30 cellular contexts compared by ENCODE assay signal in the genomic region with DNA sequence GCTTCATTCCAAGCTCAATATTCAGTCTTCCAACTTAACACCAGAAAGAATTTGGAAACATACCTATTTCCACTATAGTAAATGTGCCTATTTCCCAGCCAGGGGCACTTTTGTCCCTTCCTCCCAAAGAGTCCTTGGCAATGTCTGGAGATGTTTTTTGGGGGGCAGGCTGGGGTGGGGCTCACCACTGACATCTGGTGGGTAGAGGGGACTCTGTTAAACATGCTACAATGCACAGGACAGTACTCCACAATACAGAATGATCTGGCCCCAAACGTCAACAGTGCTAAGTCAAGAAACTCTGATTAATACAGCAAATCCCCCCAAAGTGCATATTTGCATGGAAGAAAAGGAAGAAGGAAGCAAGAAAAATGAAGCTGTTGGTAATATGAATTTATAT.
DNase-seq lines count a peak whose midpoint lies in the region; ATAC-seq and TF ChIP-seq lines count a peak whose summit lies in the region.
"Had no signal": no experiment of that assay in that cellular context is flagged by ENCODE, and none has a peak within 500 bp of the region (broad histone marks: within the 10 kb centered on the region; RNA-seq: fewer than 3 reads in every experiment).

No MANE protein-coding gene starts in this region.

- no peaks in the 10 kb centered on the region for H3K9me3 Mint-ChIP-seq in CD8-positive, alpha-beta T cell
- no peaks in the 10 kb centered on the region for H3K9me3 Mint-ChIP-seq in endodermal cell
- H3K9me3 Mint-ChIP-seq: activated CD4-positive, alpha-beta memory T cell treated with anti-CD3 and anti-CD28 coated beads, Interleukin-2, amount 10 ng/mL, durations not matched to agents 7 days and 5 days; activated naive CD4-positive, alpha-beta T cell treated with anti-CD3 and anti-CD28 coated beads for 36 hours; IgD-negative memory B cell; natural killer cell treated with Interleukin-12 subunit alpha and Interleukin-12 subunit beta and Interleukin-15 and Interleukin-18, amount 100 ng/mL, for 72 hours had no signal

- intact Hi-C loops in CD8-positive, alpha-beta T cell (cut with DNase I, micrococcal nuclease) = loop anchor here (1.0 to 10.0 kb wide), 6 partner anchors 159 to 741 kb away; a partner anchor contains a TSS

- H3K4me3 ChIP-seq in CD8-positive, alpha-beta T cell (ENCODE audit: low read depth, low read length) = no peak overlapping the region
- no peak overlapping the region for H3K4me3 ChIP-seq in OCI-LY1 (ENCODE audit: low read depth, low read length, poor library complexity, severe bottlenecking)
- no peak overlapping the region for H3K4me3 ChIP-seq in endodermal cell (ENCODE audit: low read length)
- H3K4me3 ChIP-seq in H7 (ENCODE audit: insufficient read depth, low read depth, low read length) = no peak overlapping the region
- H3K4me3 ChIP-seq: adrenal gland, body of pancreas, dorsolateral prefrontal cortex, gastrocnemius medialis, hepatocyte, lower lobe of right lung, mucosa of descending colon, PC-9, tibial nerve had no signal

- H2AFZ ChIP-seq in OCI-LY1 (ENCODE audit: low read length) = no peak overlapping the region
- H2AFZ ChIP-seq: hepatocyte, PC-9 had no signal

- H3K4me3 Mint-ChIP-seq in CD8-positive, alpha-beta T cell = no peak overlapping the region
- no peak overlapping the region for H3K4me3 Mint-ChIP-seq in endodermal cell
- H3K4me3 Mint-ChIP-seq: activated CD4-positive, alpha-beta memory T cell treated with anti-CD3 and anti-CD28 coated beads, Interleukin-2, amount 10 ng/mL, durations not matched to agents 7 days and 5 days; activated naive CD4-positive, alpha-beta T cell treated with anti-CD3 and anti-CD28 coated beads for 36 hours; IgD-negative memory B cell; natural killer cell treated with Interleukin-12 subunit alpha and Interleukin-12 subunit beta and Interleukin-15 and Interleukin-18, amount 100 ng/mL, for 72 hours had no signal

- H3K36me3 Mint-ChIP-seq in CD8-positive, alpha-beta T cell = no peaks in the 10 kb centered on the region
- H3K36me3 Mint-ChIP-seq in endodermal cell (ENCODE audit: low read depth) = no peaks in the 10 kb centered on the region
- H3K36me3 Mint-ChIP-seq: IgD-negative memory B cell; natural killer cell treated with Interleukin-12 subunit alpha and Interleukin-12 subunit beta and Interleukin-15 and Interleukin-18, amount 100 ng/mL, for 72 hours had no signal

- H3K9me2 ChIP-seq in OCI-LY1 (ENCODE audit: low read depth, low read length) = no peaks in the 10 kb centered on the region

- no peaks in the 10 kb centered on the region for H3F3A ChIP-seq in OCI-LY1 (ENCODE audit: insufficient read depth, low read length)

- peak in 2 of 7 experiments; percentile 3 to 17 for DNase-seq in CD8-positive, alpha-beta T cell
- DNase-seq in endodermal cell (no peak), SHP77 treated with DMSO at 0.1 percent for 48 hours (lab: John Stamatoyannopoulos, UW) (no peak), T-helper 2 cell (no peak), NCI-H1694 (lab: John Stamatoyannopoulos, UW) (no peak), H7 (no peak)
- DNase-seq: ACHN; activated CD4-positive, alpha-beta memory T cell treated with anti-CD3 and anti-CD28 coated beads, Interleukin-2, amount 10 ng/mL, durations not matched to agents 7 days and 5 days; activated CD8-positive, alpha-beta memory T cell treated with anti-CD3 and anti-CD28 coated beads, Interleukin-2, amount 50 U/mL, for 4 hours; activated naive CD4-positive, alpha-beta T cell treated with anti-CD3 and anti-CD28 coated beads for 36 hours; adrenal gland; body of pancreas; DMS53; dorsolateral prefrontal cortex; gastrocnemius medialis; GF-D8; lower lobe of right lung; mucosa of descending colon; NCI-H1092; NCI-H187; NCI-H526; PC-9; stimulated activated CD4-positive, alpha-beta T cell treated with anti-CD3 and anti-CD28 coated beads, Interleukin-15, amount 100 ng/mL, for 24 hours; stimulated activated CD4-positive, alpha-beta T cell treated with anti-CD3 and anti-CD28 coated beads, Interleukin-4, amount 100 ng/mL, for 4 hours had no signal

- H3K27me3 ChIP-seq in CD8-positive, alpha-beta T cell (ENCODE audit: insufficient read depth, low read length) = no peaks in the 10 kb centered on the region
- no peaks in the 10 kb centered on the region for H3K27me3 ChIP-seq in OCI-LY1 (ENCODE audit: insufficient read depth, low read length)
- no peaks in the 10 kb centered on the region for H3K27me3 ChIP-seq in endodermal cell (ENCODE audit: control insufficient read depth, insufficient read depth, low read length, poor library complexity, severe bottlenecking)
- H3K27me3 ChIP-seq in H7 (ENCODE audit: control insufficient read depth, insufficient read depth, low read length) = no peaks in the 10 kb centered on the region
- H3K27me3 ChIP-seq: adrenal gland, body of pancreas, hepatocyte, tibial nerve had no signal

- CTCF ChIA-PET in CD8-positive, alpha-beta T cell (lab: Charles Lee) = interaction anchor here (0.6 to 0.9 kb wide), 5 partner anchors 153 to 745 kb away, joined by 3 to 4 read pairs (median 4); no protein-coding TSS in a partner anchor

- H3K27ac ChIP-seq in CD8-positive, alpha-beta T cell (ENCODE audit: low read depth, low read length) = no peak overlapping the region
- no peak overlapping the region for H3K27ac ChIP-seq in OCI-LY1 (ENCODE audit: low read depth, low read length, poor library complexity, severe bottlenecking)
- no peak overlapping the region for H3K27ac ChIP-seq in endodermal cell (ENCODE audit: low read depth, low read length)
- H3K27ac ChIP-seq: adrenal gland, body of pancreas, dorsolateral prefrontal cortex, gastrocnemius medialis, hepatocyte, lower lobe of right lung, PC-9, tibial nerve had no signal

- WGBS in endodermal cell (ENCODE audit: insufficient coverage in 1 of 2, insufficient read length in 1 of 2), 2 experiments = 75% methylated on average over 1 of the region's 1 CpG; no CpG with 5 or more reads in 1 of the 2 experiments

- H3K27ac Mint-ChIP-seq in CD8-positive, alpha-beta T cell = no peak overlapping the region
- H3K27ac Mint-ChIP-seq in endodermal cell = no peak overlapping the region
- H3K27ac Mint-ChIP-seq: activated CD4-positive, alpha-beta memory T cell treated with anti-CD3 and anti-CD28 coated beads, Interleukin-2, amount 10 ng/mL, durations not matched to agents 7 days and 5 days; activated naive CD4-positive, alpha-beta T cell treated with anti-CD3 and anti-CD28 coated beads for 36 hours; IgD-negative memory B cell; natural killer cell treated with Interleukin-12 subunit alpha and Interleukin-12 subunit beta and Interleukin-15 and Interleukin-18, amount 100 ng/mL, for 72 hours had no signal

- no peaks in the 10 kb centered on the region for H4K20me1 ChIP-seq in OCI-LY1 (ENCODE audit: insufficient read depth, low read length)

- peaks cover 2% of the 10 kb centered on the region for H3K27me3 Mint-ChIP-seq in CD8-positive, alpha-beta T cell (ENCODE audit: low read depth)
- no peaks in the 10 kb centered on the region for H3K27me3 Mint-ChIP-seq in endodermal cell (ENCODE audit: insufficient read depth)
- H3K27me3 Mint-ChIP-seq: activated CD4-positive, alpha-beta memory T cell treated with anti-CD3 and anti-CD28 coated beads, Interleukin-2, amount 10 ng/mL, durations not matched to agents 7 days and 5 days had no signal

- H3K9me3 ChIP-seq in CD8-positive, alpha-beta T cell (ENCODE audit: low read length) = no peaks in the 10 kb centered on the region
- no peaks in the 10 kb centered on the region for H3K9me3 ChIP-seq in OCI-LY1 (ENCODE audit: low read length)
- H3K9me3 ChIP-seq in endodermal cell (ENCODE audit: control insufficient read depth, low read length) = no peaks in the 10 kb centered on the region
- H3K9me3 ChIP-seq: adrenal gland, body of pancreas, gastrocnemius medialis, lower lobe of right lung, mucosa of descending colon, tibial nerve had no signal

- no peaks in the 10 kb centered on the region for H3K4me1 Mint-ChIP-seq in CD8-positive, alpha-beta T cell (ENCODE audit: low read depth)
- H3K4me1 Mint-ChIP-seq in endodermal cell = peaks cover 3% of the 10 kb centered on the region
- H3K4me1 Mint-ChIP-seq: activated CD4-positive, alpha-beta memory T cell treated with anti-CD3 and anti-CD28 coated beads, Interleukin-2, amount 10 ng/mL, durations not matched to agents 7 days and 5 days had no signal

- no peaks in the 10 kb centered on the region for H3K4me1 ChIP-seq in CD8-positive, alpha-beta T cell (ENCODE audit: insufficient read depth, low read length)
- H3K4me1 ChIP-seq in OCI-LY1 (ENCODE audit: insufficient read depth, low read length, severe bottlenecking) (no peaks in the 10 kb centered on the region), endodermal cell (ENCODE audit: control insufficient read depth, insufficient read depth, low read length) (no peaks in the 10 kb centered on the region)
- H3K4me1 ChIP-seq: adrenal gland, gastrocnemius medialis, lower lobe of right lung, tibial nerve had no signal

- no peaks in the 10 kb centered on the region for H3K79me2 ChIP-seq in OCI-LY1 (ENCODE audit: insufficient read depth, low read length)
- H3K79me2 ChIP-seq: hepatocyte had no signal

- H3K9ac ChIP-seq in OCI-LY1 (ENCODE audit: low read length) (no peak overlapping the region), endodermal cell (ENCODE audit: extremely low read depth, low read length, poor library complexity, severe bottlenecking) (no peak overlapping the region)

- ATAC-seq in CD8-positive, alpha-beta T cell = peak; percentile 36
- ATAC-seq: body of pancreas; gastrocnemius medialis; lower lobe of right lung; mucosa of descending colon; natural killer cell treated with Interleukin-12 subunit alpha and Interleukin-12 subunit beta and Interleukin-15 and Interleukin-18, amount 100 ng/mL, for 72 hours had no signal

- peak; percentile 41 for TF ChIP-seq CTCF in CD8-positive, alpha-beta T cell (IDR thresholded peaks at IDR 0.05)
- peak; percentile 23; the same call in 1 of the 3 replicates for TF ChIP-seq CTCF in GM12872 (IDR thresholded peaks at IDR 0.05; ENCODE audit: insufficient read depth, low read depth, low read length)
- TF ChIP-seq CTCF in OCI-LY1 (IDR thresholded peaks at IDR 0.05; ENCODE audit: low read length) = peak; percentile 12; the same call in 1 of the 2 replicates
- TF ChIP-seq CTCF in endodermal cell (conservative IDR thresholded peaks at IDR 0.05) = peak; percentile 23

- no peak overlapping the region for H3K4me2 ChIP-seq in OCI-LY1 (ENCODE audit: low read length)
- H3K4me2 ChIP-seq: hepatocyte, PC-9 had no signal

- POLR2A ChIA-PET in CD8-positive, alpha-beta T cell (lab: Charles Lee) = no interaction called here

- no peaks in the 10 kb centered on the region for H3K36me3 ChIP-seq in CD8-positive, alpha-beta T cell (ENCODE audit: insufficient read depth, low read length)
- H3K36me3 ChIP-seq in OCI-LY1 (ENCODE audit: insufficient read depth, low read length) (no peaks in the 10 kb centered on the region), endodermal cell (ENCODE audit: control insufficient read depth, insufficient read depth, low read length) (no peaks in the 10 kb centered on the region), H7 (replicated peaks; ENCODE audit: control insufficient read depth, insufficient read depth, low read length) (no peaks in the 10 kb centered on the region)
- H3K36me3 ChIP-seq: adrenal gland, gastrocnemius medialis, lower lobe of right lung, tibial nerve had no signal
